Comparison of ENCODE assay signal across 11 cellular contexts in the genomic region with DNA sequence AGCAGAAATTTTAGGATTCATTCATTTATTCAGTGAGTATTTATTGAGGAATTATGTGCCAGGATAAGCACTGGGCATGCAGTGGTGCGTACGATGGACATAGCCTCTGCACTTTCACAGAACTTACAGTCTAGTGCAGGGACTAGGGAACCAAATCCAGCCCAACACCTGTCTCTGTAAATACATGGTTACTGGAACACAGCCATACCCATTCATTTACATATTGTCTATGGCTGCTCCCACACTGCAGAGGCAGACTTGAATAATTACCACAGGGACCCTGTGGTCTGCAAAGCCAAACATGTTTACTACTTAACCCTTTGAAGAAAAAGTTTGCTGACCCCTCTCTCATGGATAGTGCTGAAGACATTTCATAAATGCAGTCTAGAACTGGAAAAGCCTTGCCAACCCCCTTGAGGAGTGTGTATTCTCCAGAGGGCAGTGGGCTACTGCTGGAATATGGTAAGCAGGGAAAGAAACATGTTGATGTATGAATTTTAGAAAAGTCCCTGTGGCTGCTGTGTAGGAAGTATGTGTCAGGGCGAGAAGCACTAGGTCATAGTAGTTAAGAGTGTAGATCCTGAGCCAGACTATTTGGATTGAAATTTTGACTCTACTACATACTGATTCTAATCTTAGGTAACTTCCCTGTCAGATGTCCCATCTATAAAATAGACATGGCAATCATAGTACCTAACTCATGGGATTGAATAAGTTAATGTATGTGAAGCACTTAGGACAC.
DNase-seq lines count a peak whose midpoint lies in the region; ATAC-seq, FAIRE-seq and TF ChIP-seq lines count a peak whose summit lies in the region.
"Had no signal": no experiment of that assay in that cellular context is flagged by ENCODE, and none has a peak within 500 bp of the region (broad histone marks: within the 10 kb centered on the region; RNA-seq: fewer than 3 reads in every experiment).

No MANE protein-coding gene starts in this region.

- H4K20me1 ChIP-seq in K562 (replicated peaks; ENCODE audit: control insufficient read depth, insufficient read depth, low read length), result no peaks in the 10 kb centered on the region
- H4K20me1 ChIP-seq in osteoblast (ENCODE audit: insufficient read depth, low read length), result peaks cover 21% of the 10 kb centered on the region

- H3K9me1 ChIP-seq in K562 (ENCODE audit: control insufficient read depth, insufficient read depth, low read length), result no peaks in the 10 kb centered on the region

- CTCF ChIA-PET in K562 (lab: Yijun Ruan, JAX; ENCODE audit: low intra/inter-chr PET ratio), result no interaction called here

- no peak overlapping the region for H3K4me2 ChIP-seq in K562 (ENCODE audit: insufficient read depth, low read length)
- no peak overlapping the region for H3K4me2 ChIP-seq in osteoblast (ENCODE audit: insufficient read depth, low read length)

- H3K36me3 ChIP-seq in K562 (ENCODE audit: control insufficient read depth, insufficient read depth, low read length) (peaks cover 4% of the 10 kb centered on the region; the same call in 1 of the 3 replicates), osteoblast (ENCODE audit: insufficient read depth, low read length) (no peaks in the 10 kb centered on the region)

- peaks cover 8 to 11% of the 10 kb centered on the region in 2 donors for H3K36me3 Mint-ChIP-seq in CD14-positive monocyte

- intact Hi-C loops in K562 (cut with micrococcal nuclease), result no loop called here
- intact Hi-C loops in CD14-positive monocyte (cut with micrococcal nuclease), result no loop called here
- intact Hi-C loops in Right ventricle myocardium inferior (cut with DNase I), result no loop called here

- TF ChIP-seq CTCF in K562 (IDR thresholded peaks at IDR 0.05 in 2 of 3, conservative IDR thresholded peaks at IDR 0.05 in 1 of 3; ENCODE audit: insufficient read depth in 2 of 3, low read depth in 1 of 3, low read length in 3 of 3) (no peak), CD14-positive monocyte (IDR thresholded peaks at IDR 0.05) (no peak), osteoblast (IDR thresholded peaks at IDR 0.05; ENCODE audit: extremely low read depth, low read depth, low read length) (no peak)

- POLR2A ChIA-PET in K562 (lab: Yijun Ruan, JAX), result no interaction called here

- TF ChIP-seq POLR2A in K562 (conservative IDR thresholded peaks at IDR 0.05), result no peak

- H3K79me2 ChIP-seq in K562 (ENCODE audit: control insufficient read depth, insufficient read depth, low read length) (peaks cover 19% of the 10 kb centered on the region; the same call in 2 of the 3 replicates), osteoblast (ENCODE audit: insufficient read depth, low read length) (no peaks in the 10 kb centered on the region)

- no peak for TF ChIP-seq RAD21 in K562 (CRISPR knock-in tag; conservative IDR thresholded peaks at IDR 0.05 in 1 of 2, IDR thresholded peaks at IDR 0.05 in 1 of 2)

- peaks cover 5% of the 10 kb centered on the region for H3K4me1 Mint-ChIP-seq in CD14-positive monocyte

- no peaks in the 10 kb centered on the region for H3K9me3 ChIP-seq in K562 (replicated peaks; ENCODE audit: control insufficient read depth, insufficient read depth, low read depth, low read length)
- no peaks in the 10 kb centered on the region for H3K9me3 ChIP-seq in osteoblast (ENCODE audit: low read depth, low read length)

- H3K4me1 ChIP-seq in K562 (replicated peaks in 1 of 2; ENCODE audit: control insufficient read depth in 2 of 2, insufficient read depth in 2 of 2, low read length in 2 of 2) (no peaks in the 10 kb centered on the region), osteoblast (ENCODE audit: insufficient read depth, low read length) (peaks cover 15% of the 10 kb centered on the region)

- H2AFZ ChIP-seq in K562 (ENCODE audit: low read depth, low read length), result no peak overlapping the region
- H2AFZ ChIP-seq in osteoblast (ENCODE audit: low read length), result no peak overlapping the region

- no peaks in the 10 kb centered on the region for H3K27me3 ChIP-seq in K562 (ENCODE audit: control insufficient read depth in 2 of 2, insufficient read depth in 2 of 2, low read length in 2 of 2)
- H3K27me3 ChIP-seq in osteoblast (ENCODE audit: insufficient read depth, low read length), result peaks cover 4% of the 10 kb centered on the region

- 85% methylated on average over 3 of the region's 3 CpGs for WGBS in K562 (ENCODE audit: insufficient coverage, low coverage, missing lambda C conversion rate)

- no peak for FAIRE-seq in K562 (lab: Jason Lieb, UNC)
- FAIRE-seq: endometrium, HepG2 had no signal

- H3K27me3 Mint-ChIP-seq in CD14-positive monocyte (ENCODE audit: low read depth in 3 of 3), result no peaks in the 10 kb centered on the region

- H3K27ac Mint-ChIP-seq in CD14-positive monocyte, result no peak overlapping the region

- no TSS peak for BruUV-seq in K562 (replicated peaks; lab: Mats Ljungman, UMichigan)

- H3K9me3 Mint-ChIP-seq in CD14-positive monocyte, result peaks cover 0 to 2% (median 0%) of the 10 kb centered on the region in 7 donors

- H3K4me3 ChIP-seq in K562 (no peak overlapping the region), osteoblast (ENCODE audit: insufficient read depth, low read length) (no peak overlapping the region)

- ATAC-seq in GM18870 (IDR thresholded peaks at IDR 0.05; ENCODE audit: unreplicated experiment) (peak; percentile 55), GM21737 (IDR thresholded peaks at IDR 0.05; ENCODE audit: unreplicated experiment) (peak; percentile 65), HG03457 (IDR thresholded peaks at IDR 0.05; ENCODE audit: unreplicated experiment) (peak; percentile 78), K562 (peak; percentile 60), Right ventricle myocardium inferior (no peak)
- ATAC-seq: HepG2 had no signal

- in situ Hi-C loops in K562 (cut with MboI), result no loop called here

- H3K27ac ChIP-seq in K562 (ENCODE audit: extremely low read depth, low read depth, low read length), result no peak overlapping the region
- H3K27ac ChIP-seq in osteoblast (ENCODE audit: low read depth, low read length), result no peak overlapping the region

- H3K4me3 Mint-ChIP-seq in CD14-positive monocyte, result no peak overlapping the region

- no peak for TF ChIP-seq EP300 in K562 (IDR thresholded peaks at IDR 0.05; ENCODE audit: low read length)

- no peak overlapping the region for H3K9ac ChIP-seq in K562 (ENCODE audit: insufficient read depth in 1 of 2, low read depth in 2 of 2, low read length in 2 of 2)

- DNase-seq in K562 (ENCODE audit: extremely low read depth in 1 of 4, low spot score in 3 of 4) (no peak), CD14-positive monocyte (ENCODE audit: low spot score) (no peak), iPS-NIHi7 (ENCODE audit: extremely low spot score) (no peak), Right ventricle myocardium inferior (ENCODE audit: missing footprints) (no peak), osteoblast (ENCODE audit: insufficient read length, low spot score, missing footprints) (no peak)
- DNase-seq: activated T-cell treated with anti-CD3 and anti-CD28 coated beads, Interleukin-2, amount 50 U/mL, for 1 hour had no signal

TF ChIP-seq in K562, 482 proteins besides CTCF, POLR2A, EP300 and RAD21 (continues in another document):
- TF ChIP-seq ZNF3 (CRISPR knock-in tag; IDR thresholded peaks at IDR 0.05) (no peak), CTBP1 (IDR thresholded peaks at IDR 0.05; ENCODE audit: borderline replicate concordance) (no peak), SRSF9 (IDR thresholded peaks at IDR 0.05; ENCODE audit: borderline replicate concordance, low read depth, low read length) (no peak), ZNF830 (CRISPR knock-in tag; IDR thresholded peaks at IDR 0.05) (no peak), NFIC (IDR thresholded peaks at IDR 0.05) (no peak), KDM5B (IDR thresholded peaks at IDR 0.05; ENCODE audit: insufficient replicate concordance, low read depth, low read length) (no peak), GATA2 (CRISPR knock-in tag; IDR thresholded peaks at IDR 0.05) (no peak), PHTF2 (CRISPR knock-in tag; IDR thresholded peaks at IDR 0.05) (no peak), MXI1 (IDR thresholded peaks at IDR 0.05; ENCODE audit: low read depth, low read length) (no peak), IRF2 (CRISPR knock-in tag; IDR thresholded peaks at IDR 0.05) (no peak), HDAC3 (IDR thresholded peaks at IDR 0.05; ENCODE audit: borderline replicate concordance, partially characterized antibody) (no peak), CBX3 (IDR thresholded peaks at IDR 0.05; ENCODE audit: borderline replicate concordance in 1 of 2, low read length in 2 of 2) (no peak), MLLT1 (IDR thresholded peaks at IDR 0.05) (no peak)
- TF ChIP-seq, protein P1, sequence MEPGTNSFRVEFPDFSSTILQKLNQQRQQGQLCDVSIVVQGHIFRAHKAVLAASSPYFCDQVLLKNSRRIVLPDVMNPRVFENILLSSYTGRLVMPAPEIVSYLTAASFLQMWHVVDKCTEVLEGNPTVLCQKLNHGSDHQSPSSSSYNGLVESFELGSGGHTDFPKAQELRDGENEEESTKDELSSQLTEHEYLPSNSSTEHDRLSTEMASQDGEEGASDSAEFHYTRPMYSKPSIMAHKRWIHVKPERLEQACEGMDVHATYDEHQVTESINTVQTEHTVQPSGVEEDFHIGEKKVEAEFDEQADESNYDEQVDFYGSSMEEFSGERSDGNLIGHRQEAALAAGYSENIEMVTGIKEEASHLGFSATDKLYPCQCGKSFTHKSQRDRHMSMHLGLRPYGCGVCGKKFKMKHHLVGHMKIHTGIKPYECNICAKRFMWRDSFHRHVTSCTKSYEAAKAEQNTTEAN (CRISPR knock-in tag; IDR thresholded peaks at IDR 0.05), result no peak
